In the genomic region with DNA sequence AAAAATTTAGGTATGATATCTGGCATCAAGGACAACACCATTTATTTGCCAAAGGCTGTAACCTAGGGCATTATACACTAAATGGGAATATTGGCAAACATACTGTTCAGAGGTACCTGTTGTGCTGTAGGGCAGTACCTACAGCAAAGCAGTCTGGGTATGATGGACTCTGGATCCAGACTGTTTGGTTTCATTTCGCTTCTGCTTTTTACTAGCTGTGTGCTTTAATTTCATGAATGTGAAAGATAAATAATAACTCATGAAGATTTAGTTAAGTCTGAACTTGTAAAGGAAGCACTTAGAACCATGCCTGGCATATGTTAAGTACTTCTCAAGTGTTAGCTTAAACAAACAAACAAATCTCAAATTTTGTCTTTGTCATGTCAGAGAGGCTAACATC, we compare ENCODE assay signal across 1 cellular context.
A peak's percentile ranks its signal among the peaks of the same experiment; 100 is the strongest.
TF ChIP-seq lines count a peak whose summit lies in the region.

No MANE protein-coding gene starts in this region.

TF ChIP-seq in HepG2, 621 proteins besides CTCF, POLR2A, EP300 and RAD21 (continues in another document):
- TF ChIP-seq, protein P1, sequence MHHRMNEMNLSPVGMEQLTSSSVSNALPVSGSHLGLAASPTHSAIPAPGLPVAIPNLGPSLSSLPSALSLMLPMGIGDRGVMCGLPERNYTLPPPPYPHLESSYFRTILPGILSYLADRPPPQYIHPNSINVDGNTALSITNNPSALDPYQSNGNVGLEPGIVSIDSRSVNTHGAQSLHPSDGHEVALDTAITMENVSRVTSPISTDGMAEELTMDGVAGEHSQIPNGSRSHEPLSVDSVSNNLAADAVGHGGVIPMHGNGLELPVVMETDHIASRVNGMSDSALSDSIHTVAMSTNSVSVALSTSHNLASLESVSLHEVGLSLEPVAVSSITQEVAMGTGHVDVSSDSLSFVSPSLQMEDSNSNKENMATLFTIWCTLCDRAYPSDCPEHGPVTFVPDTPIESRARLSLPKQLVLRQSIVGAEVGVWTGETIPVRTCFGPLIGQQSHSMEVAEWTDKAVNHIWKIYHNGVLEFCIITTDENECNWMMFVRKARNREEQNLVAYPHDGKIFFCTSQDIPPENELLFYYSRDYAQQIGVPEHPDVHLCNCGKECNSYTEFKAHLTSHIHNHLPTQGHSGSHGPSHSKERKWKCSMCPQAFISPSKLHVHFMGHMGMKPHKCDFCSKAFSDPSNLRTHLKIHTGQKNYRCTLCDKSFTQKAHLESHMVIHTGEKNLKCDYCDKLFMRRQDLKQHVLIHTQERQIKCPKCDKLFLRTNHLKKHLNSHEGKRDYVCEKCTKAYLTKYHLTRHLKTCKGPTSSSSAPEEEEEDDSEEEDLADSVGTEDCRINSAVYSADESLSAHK (CRISPR knock-in tag; IDR thresholded peaks at IDR 0.05; ENCODE audit: borderline replicate concordance) = no peak
- TF ChIP-seq ZNF12 (CRISPR knock-in tag; IDR thresholded peaks at IDR 0.05) (no peak), NR2F1 (CRISPR knock-in tag; IDR thresholded peaks at IDR 0.05) (no peak), KLF6 (CRISPR knock-in tag; IDR thresholded peaks at IDR 0.05) (no peak; the same call in 1 of the 2 replicates), KLF11 (CRISPR knock-in tag; IDR thresholded peaks at IDR 0.05) (0 out of 2 replicates have a peak, but pooled peaks have one; percentile 26), ZNF331 (CRISPR knock-in tag; IDR thresholded peaks at IDR 0.05) (no peak), MEF2D (CRISPR knock-in tag; IDR thresholded peaks at IDR 0.05) (no peak), MLX (CRISPR knock-in tag; IDR thresholded peaks at IDR 0.05) (no peak; the same call in 1 of the 2 replicates), BCLAF1 (IDR thresholded peaks at IDR 0.05) (no peak), NFIB (CRISPR knock-in tag; IDR thresholded peaks at IDR 0.05; ENCODE audit: borderline replicate concordance) (no peak), ZNF280D (CRISPR knock-in tag; IDR thresholded peaks at IDR 0.05) (0 out of 2 replicates have a peak, but pooled peaks have one; percentile 19), SPEN (CRISPR knock-in tag; IDR thresholded peaks at IDR 0.05; ENCODE audit: low read depth) (no peak), MXD4 (CRISPR knock-in tag; IDR thresholded peaks at IDR 0.05) (no peak), MED1 (CRISPR knock-in tag; IDR thresholded peaks at IDR 0.05) (peak; percentile 13; the same call in 1 of the 2 replicates), KMT2B (CRISPR knock-in tag; IDR thresholded peaks at IDR 0.05) (peak; percentile 52; the same call in 1 of the 2 replicates), ZNF772 (CRISPR knock-in tag; IDR thresholded peaks at IDR 0.05) (no peak), ZNF317 (CRISPR knock-in tag; IDR thresholded peaks at IDR 0.05) (no peak), UBTF (CRISPR knock-in tag; IDR thresholded peaks at IDR 0.05) (no peak), PITX1 (CRISPR knock-in tag; IDR thresholded peaks at IDR 0.05) (no peak), HNF4A (CRISPR knock-in tag; IDR thresholded peaks at IDR 0.05) (peak; percentile 80), RARA (CRISPR knock-in tag; IDR thresholded peaks at IDR 0.05) (no peak), MZF1 (CRISPR knock-in tag; IDR thresholded peaks at IDR 0.05; ENCODE audit: borderline replicate concordance) (no peak), ZNF382 (CRISPR knock-in tag; IDR thresholded peaks at IDR 0.05; ENCODE audit: borderline replicate concordance) (no peak), KLF13 (CRISPR knock-in tag; IDR thresholded peaks at IDR 0.05) (no peak), ZFP36L2 (CRISPR knock-in tag; IDR thresholded peaks at IDR 0.05) (no peak), HNF4G (IDR thresholded peaks at IDR 0.05; ENCODE audit: borderline replicate concordance, low read depth, low read length) (peak; percentile 48; the same call in 1 of the 2 replicates), HNF4G (CRISPR knock-in tag; IDR thresholded peaks at IDR 0.05; ENCODE audit: borderline replicate concordance, low read depth) (no peak), ZNF432 (CRISPR knock-in tag; IDR thresholded peaks at IDR 0.05; ENCODE audit: borderline replicate concordance) (no peak), ZNF704 (CRISPR knock-in tag; IDR thresholded peaks at IDR 0.05; ENCODE audit: borderline replicate concordance) (no peak), HDAC2 (CRISPR knock-in tag; IDR thresholded peaks at IDR 0.05) (0 out of 2 replicates have a peak, but pooled peaks have one; percentile 16), TEAD3 (CRISPR knock-in tag; optimal IDR thresholded peaks at IDR 0.05; ENCODE audit: borderline replicate concordance) (peak; percentile 26), GTF2F1 (IDR thresholded peaks at IDR 0.05; ENCODE audit: low read length) (no peak), ZNF143 (CRISPR knock-in tag; IDR thresholded peaks at IDR 0.05) (peak; percentile 81), ZSCAN30 (CRISPR knock-in tag; IDR thresholded peaks at IDR 0.05) (no peak), ZNF569 (CRISPR knock-in tag; IDR thresholded peaks at IDR 0.05; ENCODE audit: borderline replicate concordance) (no peak), TAF15 (IDR thresholded peaks at IDR 0.05; ENCODE audit: low read depth, low read length, poor library complexity, severe bottlenecking) (no peak), CCAR2 (optimal IDR thresholded peaks at IDR 0.05; ENCODE audit: low read depth, low read length) (no peak), SYNCRIP (IDR thresholded peaks at IDR 0.05; ENCODE audit: insufficient read depth, low read depth, low read length) (no peak), MIXL1 (CRISPR knock-in tag; IDR thresholded peaks at IDR 0.05) (no peak)
- TF ChIP-seq, protein P2, sequence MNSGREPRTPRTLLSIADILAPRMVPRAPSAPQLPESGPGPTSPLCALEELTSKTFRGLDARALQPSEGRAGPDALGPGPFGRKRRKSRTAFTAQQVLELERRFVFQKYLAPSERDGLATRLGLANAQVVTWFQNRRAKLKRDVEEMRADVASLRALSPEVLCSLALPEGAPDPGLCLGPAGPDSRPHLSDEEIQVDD (CRISPR knock-in tag; IDR thresholded peaks at IDR 0.05; ENCODE audit: borderline replicate concordance) = no peak
- TF ChIP-seq, protein P3, sequence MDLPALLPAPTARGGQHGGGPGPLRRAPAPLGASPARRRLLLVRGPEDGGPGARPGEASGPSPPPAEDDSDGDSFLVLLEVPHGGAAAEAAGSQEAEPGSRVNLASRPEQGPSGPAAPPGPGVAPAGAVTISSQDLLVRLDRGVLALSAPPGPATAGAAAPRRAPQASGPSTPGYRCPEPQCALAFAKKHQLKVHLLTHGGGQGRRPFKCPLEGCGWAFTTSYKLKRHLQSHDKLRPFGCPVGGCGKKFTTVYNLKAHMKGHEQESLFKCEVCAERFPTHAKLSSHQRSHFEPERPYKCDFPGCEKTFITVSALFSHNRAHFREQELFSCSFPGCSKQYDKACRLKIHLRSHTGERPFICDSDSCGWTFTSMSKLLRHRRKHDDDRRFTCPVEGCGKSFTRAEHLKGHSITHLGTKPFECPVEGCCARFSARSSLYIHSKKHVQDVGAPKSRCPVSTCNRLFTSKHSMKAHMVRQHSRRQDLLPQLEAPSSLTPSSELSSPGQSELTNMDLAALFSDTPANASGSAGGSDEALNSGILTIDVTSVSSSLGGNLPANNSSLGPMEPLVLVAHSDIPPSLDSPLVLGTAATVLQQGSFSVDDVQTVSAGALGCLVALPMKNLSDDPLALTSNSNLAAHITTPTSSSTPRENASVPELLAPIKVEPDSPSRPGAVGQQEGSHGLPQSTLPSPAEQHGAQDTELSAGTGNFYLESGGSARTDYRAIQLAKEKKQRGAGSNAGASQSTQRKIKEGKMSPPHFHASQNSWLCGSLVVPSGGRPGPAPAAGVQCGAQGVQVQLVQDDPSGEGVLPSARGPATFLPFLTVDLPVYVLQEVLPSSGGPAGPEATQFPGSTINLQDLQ (CRISPR knock-in tag; IDR thresholded peaks at IDR 0.05) = no peak
- TF ChIP-seq, protein P4, sequence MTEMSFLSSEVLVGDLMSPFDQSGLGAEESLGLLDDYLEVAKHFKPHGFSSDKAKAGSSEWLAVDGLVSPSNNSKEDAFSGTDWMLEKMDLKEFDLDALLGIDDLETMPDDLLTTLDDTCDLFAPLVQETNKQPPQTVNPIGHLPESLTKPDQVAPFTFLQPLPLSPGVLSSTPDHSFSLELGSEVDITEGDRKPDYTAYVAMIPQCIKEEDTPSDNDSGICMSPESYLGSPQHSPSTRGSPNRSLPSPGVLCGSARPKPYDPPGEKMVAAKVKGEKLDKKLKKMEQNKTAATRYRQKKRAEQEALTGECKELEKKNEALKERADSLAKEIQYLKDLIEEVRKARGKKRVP (CRISPR knock-in tag; IDR thresholded peaks at IDR 0.05) = no peak
- TF ChIP-seq, protein P5, sequence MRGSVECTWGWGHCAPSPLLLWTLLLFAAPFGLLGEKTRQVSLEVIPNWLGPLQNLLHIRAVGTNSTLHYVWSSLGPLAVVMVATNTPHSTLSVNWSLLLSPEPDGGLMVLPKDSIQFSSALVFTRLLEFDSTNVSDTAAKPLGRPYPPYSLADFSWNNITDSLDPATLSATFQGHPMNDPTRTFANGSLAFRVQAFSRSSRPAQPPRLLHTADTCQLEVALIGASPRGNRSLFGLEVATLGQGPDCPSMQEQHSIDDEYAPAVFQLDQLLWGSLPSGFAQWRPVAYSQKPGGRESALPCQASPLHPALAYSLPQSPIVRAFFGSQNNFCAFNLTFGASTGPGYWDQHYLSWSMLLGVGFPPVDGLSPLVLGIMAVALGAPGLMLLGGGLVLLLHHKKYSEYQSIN (CRISPR knock-in tag; IDR thresholded peaks at IDR 0.05; ENCODE audit: borderline replicate concordance) = no peak
